ENCODE assay signal across 8 cellular contexts in genomic region chr7:116180302-116180701, GRCh38. TPM values are rescaled to one million over a fixed set of nuclear protein-coding genes. Genes with fewer than 3 reads are reported as not detected.
DNase-seq lines count a peak whose midpoint lies in the region; ATAC-seq and TF ChIP-seq lines count a peak whose summit lies in the region.

No MANE protein-coding gene starts in this region.

- TF ChIP-seq CTCF in MM.1S (IDR thresholded peaks at IDR 0.05; ENCODE audit: low read length), result peak; percentile 93
- TF ChIP-seq CTCF in WERI-Rb-1 (IDR thresholded peaks at IDR 0.05; ENCODE audit: low read depth, low read length), result peak; percentile 58
- TF ChIP-seq CTCF in gastroesophageal sphincter (IDR thresholded peaks at IDR 0.05), result peak; percentile 54 to 85 (median 78)
- TF ChIP-seq CTCF in retinal pigment epithelial cell (conservative IDR thresholded peaks at IDR 0.05; ENCODE audit: low read depth, low read length), result peak; percentile 78

- H3K9me3 ChIP-seq in HAP-1 (no peaks in the 10 kb centered on the region), MM.1S (replicated peaks; ENCODE audit: insufficient read depth, low read length) (no peaks in the 10 kb centered on the region), WERI-Rb-1 (ENCODE audit: severe bottlenecking) (peaks cover 4% of the 10 kb centered on the region), gastroesophageal sphincter (no peaks in the 10 kb centered on the region)

- no peaks in the 10 kb centered on the region for H3F3A ChIP-seq in MM.1S (ENCODE audit: insufficient read depth, low read length)

- H3K27me3 ChIP-seq in HAP-1 (ENCODE audit: low read depth), result no peaks in the 10 kb centered on the region
- no peaks in the 10 kb centered on the region for H3K27me3 ChIP-seq in MM.1S (replicated peaks; ENCODE audit: insufficient read depth, low read length)
- H3K27me3 ChIP-seq in WERI-Rb-1 (ENCODE audit: insufficient read depth, low read depth, severe bottlenecking), result no peaks in the 10 kb centered on the region
- no peaks in the 10 kb centered on the region for H3K27me3 ChIP-seq in gastroesophageal sphincter

- H4K20me1 ChIP-seq in MM.1S (ENCODE audit: insufficient read depth, low read length), result no peaks in the 10 kb centered on the region

- H3K4me3 ChIP-seq in HAP-1 (no peak overlapping the region), MM.1S (ENCODE audit: low read length) (no peak overlapping the region), WERI-Rb-1 (ENCODE audit: low read depth, low read length) (no peak overlapping the region), gastroesophageal sphincter (no peak overlapping the region), retinal pigment epithelial cell (ENCODE audit: low read length) (no peak overlapping the region)

- in situ Hi-C loops in HAP-1 (cut with MboI; ENCODE audit: low sequenced_read_pairs), result no loop called here

- WGBS in gastroesophageal sphincter (ENCODE audit: low coverage in 1 of 2), 2 donors, result 65 to 83% methylated on average over 1 to 2 of the region's 2 CpGs

- H3K79me2 ChIP-seq in MM.1S (ENCODE audit: low read length), result no peaks in the 10 kb centered on the region

- H3K36me3 ChIP-seq in HAP-1 (replicated peaks) (no peaks in the 10 kb centered on the region), MM.1S (replicated peaks; ENCODE audit: insufficient read depth, low read length) (no peaks in the 10 kb centered on the region), WERI-Rb-1 (no peaks in the 10 kb centered on the region), gastroesophageal sphincter (no peaks in the 10 kb centered on the region)

- DNase-seq in AG08395 (ENCODE audit: low spot score) (peak; percentile 54), GM03348 (ENCODE audit: low spot score) (peak; percentile 65), HAP-1 (ENCODE audit: low spot score in 2 of 2) (peak; percentile 14 to 52), MM.1S (peak; percentile 71), WERI-Rb-1 (no peak), retinal pigment epithelial cell (ENCODE audit: low read depth) (no peak), epidermal melanocyte (ENCODE audit: insufficient read length, low spot score) (no peak)

- H3K4me1 ChIP-seq in HAP-1 (no peaks in the 10 kb centered on the region), MM.1S (ENCODE audit: low read length) (no peaks in the 10 kb centered on the region), gastroesophageal sphincter (no peaks in the 10 kb centered on the region)

- no peak for TF ChIP-seq EP300 in gastroesophageal sphincter (IDR thresholded peaks at IDR 0.05)

- H3K27ac ChIP-seq in MM.1S (ENCODE audit: low read length) (no peak overlapping the region), WERI-Rb-1 (no peak overlapping the region), gastroesophageal sphincter (no peak overlapping the region)

- H2AFZ ChIP-seq in MM.1S (ENCODE audit: low read length), result peak overlapping the region; percentile 32; the same call in 1 of the 2 replicates

- no peaks in the 10 kb centered on the region for H3K9me2 ChIP-seq in MM.1S (replicated peaks; ENCODE audit: insufficient read depth, low read length)

- H3K9ac ChIP-seq in MM.1S (ENCODE audit: low read length), result no peak overlapping the region

- ATAC-seq in gastroesophageal sphincter, result peak; percentile 39

- H3K4me2 ChIP-seq in MM.1S (ENCODE audit: low read depth, low read length), result no peak overlapping the region

- no peak for TF ChIP-seq POLR2A in gastroesophageal sphincter (IDR thresholded peaks at IDR 0.05)

RNA-seq across cellular contexts. Expression of gene TES, which starts 30.0 kb away (rescaled TPM):
- total RNA-seq in gastroesophageal sphincter, result 100 to 1,000 TPM; 245 to 501 (median 290) TPM

Comparison
In these comparisons a context has a peak if more than half of its experiments do, and no peak if none do; other contexts are left out.
1. DNase-seq: peak in AG08395 (single experiment), GM03348 (single experiment), HAP-1 (2 of 2) and MM.1S (single experiment); none in WERI-Rb-1 (single experiment), retinal pigment epithelial cell (single experiment) and epidermal melanocyte (single experiment).
2. Peak in every context shown above with its lines, with median percentiles within 50 percentile points of each other: CTCF ChIP-seq.